ENCODE assay signal across 1 cellular context in genomic region chr4:3954540-3955360, GRCh38.
TF ChIP-seq lines count a peak whose summit lies in the region.
"Not testable (repeated sequence)": the region's sequence is repeated elsewhere in the genome, so short reads cannot be mapped to it uniquely, and the experiment has no call there.

No MANE protein-coding gene starts in this region.

TF ChIP-seq in K562, 482 proteins besides CTCF, POLR2A, EP300 and RAD21 (continued from another document):
- TF ChIP-seq SAP30 (IDR thresholded peaks at IDR 0.05; ENCODE audit: borderline replicate concordance, insufficient read depth, low read depth, low read length, poor library complexity, severe bottlenecking) (peak; percentile 89), YY1 (IDR thresholded peaks at IDR 0.05; ENCODE audit: borderline replicate concordance in 1 of 3, control insufficient read depth in 1 of 3, extremely low read depth in 1 of 3, insufficient read depth in 3 of 3, insufficient read length in 1 of 3, insufficient replicate concordance in 2 of 3, low read depth in 1 of 3, low read length in 2 of 3) (peak in 1 of 3 experiments; percentile 30), TEAD1 (CRISPR knock-in tag; IDR thresholded peaks at IDR 0.05) (0 out of 4 replicates have a peak, but pooled peaks of 1 of the 2 experiments have one; percentile 54), ELF1 (tag; IDR thresholded peaks at IDR 0.05) (0 out of 2 replicates have a peak, but pooled peaks have one; percentile 42), MAX (CRISPR knock-in tag; IDR thresholded peaks at IDR 0.05) (peak; percentile 69), E2F6 (IDR thresholded peaks at IDR 0.05; ENCODE audit: borderline replicate concordance in 1 of 2, extremely low read depth in 1 of 2, insufficient read depth in 1 of 2, insufficient read length in 1 of 2, low read depth in 1 of 2, low read length in 1 of 2, poor library complexity in 1 of 2, severe bottlenecking in 1 of 2) (peak in 1 of 2 experiments; percentile 56), ZBTB7A (IDR thresholded peaks at IDR 0.05; ENCODE audit: borderline replicate concordance, control insufficient read depth, low read depth, low read length) (peak; percentile 2; the same call in 1 of the 2 replicates), MYC (IDR thresholded peaks at IDR 0.05; ENCODE audit: low read depth, low read length) (peak; percentile 46; the same call in 1 of the 2 replicates), ARID4B (CRISPR knock-in tag; IDR thresholded peaks at IDR 0.05) (peak; percentile 83), JUN (IDR thresholded peaks at IDR 0.05; ENCODE audit: borderline replicate concordance, low read depth, low read length) (0 out of 2 replicates have a peak, but pooled peaks have one; percentile 11), EP400 (IDR thresholded peaks at IDR 0.05) (peak; percentile 20; the same call in 1 of the 2 replicates), NRF1 (conservative IDR thresholded peaks at IDR 0.05 in 1 of 2, IDR thresholded peaks at IDR 0.05 in 1 of 2) (peak; percentile 81 to 84), CTBP1 (IDR thresholded peaks at IDR 0.05; ENCODE audit: borderline replicate concordance) (0 out of 2 replicates have a peak, but pooled peaks have one; percentile 21), MEIS2 (IDR thresholded peaks at IDR 0.05; ENCODE audit: partially characterized antibody) (peak; percentile 42), RBFOX2 (IDR thresholded peaks at IDR 0.05; ENCODE audit: low read depth, low read length) (peak; percentile 73; the same call in 1 of the 2 replicates), CEBPB (tag; IDR thresholded peaks at IDR 0.05) (peak; percentile 51), TAF1 (IDR thresholded peaks at IDR 0.05; ENCODE audit: control insufficient read depth, extremely low read depth, insufficient read depth, low read length, severe bottlenecking) (peak; percentile 40), CEBPG (tag; conservative IDR thresholded peaks at IDR 0.05 in 1 of 2, IDR thresholded peaks at IDR 0.05 in 1 of 2) (peak; percentile 24 to 86; a peak in 3 of 4 replicates), ETV5 (CRISPR knock-in tag; IDR thresholded peaks at IDR 0.05; ENCODE audit: low read depth) (peak; percentile 39; the same call in 1 of the 2 replicates), MNT (conservative IDR thresholded peaks at IDR 0.05) (peak in 1 of 2 experiments; percentile 55; a peak in 2 of 4 replicates), NKRF (IDR thresholded peaks at IDR 0.05; ENCODE audit: borderline replicate concordance) (peak; percentile 41; the same call in 1 of the 2 replicates), FOXP1 (CRISPR knock-in tag; IDR thresholded peaks at IDR 0.05) (peak; percentile 38; the same call in 1 of the 2 replicates), PHF8 (IDR thresholded peaks at IDR 0.05; ENCODE audit: borderline replicate concordance, low read length) (peak; percentile 56; the same call in 1 of the 2 replicates)
- not testable (repeated sequence) for TF ChIP-seq MYC (CRISPR knock-in tag; IDR thresholded peaks at IDR 0.05; ENCODE audit: borderline replicate concordance, low read depth); JUN (CRISPR knock-in tag; IDR thresholded peaks at IDR 0.05; ENCODE audit: borderline replicate concordance); CEBPG (CRISPR knock-in tag; IDR thresholded peaks at IDR 0.05)
TF ChIP-seq in K562: peak in this region for 31; not testable (repeated sequence) for 451.
